8 cellular contexts compared by ENCODE assay signal in genomic region chr19:12938054-12938535, GRCh38. TPM values are rescaled to one million over a fixed set of nuclear protein-coding genes. Genes with fewer than 3 reads are reported as not detected.
A peak's percentile ranks its signal among the peaks of the same experiment; 100 is the strongest.
DNase-seq lines count a peak whose midpoint lies in the region; ATAC-seq and TF ChIP-seq lines count a peak whose summit lies in the region.

No MANE protein-coding gene starts in this region.

- H3K56ac ChIP-seq in H9 (ENCODE audit: insufficient read length, low read depth, low read length), result no peak overlapping the region

- H3K18ac ChIP-seq in H9 (ENCODE audit: insufficient read length, low read depth, low read length), result no peak overlapping the region

- no peak overlapping the region for H3K23ac ChIP-seq in H9 (ENCODE audit: insufficient read length, low read depth, low read length)

- no peak overlapping the region for H4K5ac ChIP-seq in H9 (ENCODE audit: insufficient read length, low read depth, low read length)

- H3K79me2 ChIP-seq in DOHH2 (ENCODE audit: control insufficient read depth, low read length), result peaks cover 46% of the 10 kb centered on the region
- peaks cover 8% of the 10 kb centered on the region; the same call in 1 of the 2 replicates for H3K79me2 ChIP-seq in H9 (ENCODE audit: insufficient read depth, low read length)
- peaks cover 65% of the 10 kb centered on the region for H3K79me2 ChIP-seq in Loucy (ENCODE audit: insufficient read depth, low read length)

- CTCF ChIA-PET in RWPE1 (lab: Yijun Ruan, JAX), result interaction anchor here (0.5 kb wide), 1 partner anchor 17 kb away, joined by 3 read pairs; no protein-coding TSS in a partner anchor

- H2BK12ac ChIP-seq in H9 (ENCODE audit: insufficient read length, low read depth, low read length), result no peak overlapping the region

- H3T11ph ChIP-seq in H9 (ENCODE audit: low read length), result no peak overlapping the region

- no peak overlapping the region for H2AK5ac ChIP-seq in H9 (ENCODE audit: insufficient read length, low read length)

- H2AFZ ChIP-seq in H9 (ENCODE audit: low read length) (no peak overlapping the region), Loucy (ENCODE audit: low read length) (no peak overlapping the region)

- H3K4me1 Mint-ChIP-seq in H9 (peaks cover 19 to 39% of the 10 kb centered on the region in 2 experiments), naive B cell (peaks cover 45 to 68% (median 63%) of the 10 kb centered on the region in 3 donors)
- H3K4me1 Mint-ChIP-seq in stimulated activated effector memory CD8-positive, alpha-beta T cell treated with anti-CD3 and anti-CD28 coated beads, Interleukin-12 subunit alpha, Interleukin-12 subunit beta, amount 100 ng/mL, for 72 hours, result peaks cover 57% of the 10 kb centered on the region

- H3K4ac ChIP-seq in H9 (ENCODE audit: low read depth, low read length), result no peak overlapping the region

- H3K27ac ChIP-seq in DOHH2 (ENCODE audit: low read depth, low read length) (peak overlapping the region; percentile 95), H9 (ENCODE audit: insufficient read length, low read depth, low read length) (no peak overlapping the region), RWPE1 (peak overlapping the region; percentile 87)

- H3K4me3 Mint-ChIP-seq in H9 (peak overlapping the region; percentile 98 to 99), naive B cell (peak overlapping the region; percentile 90 to 99 (median 98))
- peak overlapping the region; percentile 96 for H3K4me3 Mint-ChIP-seq in stimulated activated effector memory CD8-positive, alpha-beta T cell treated with anti-CD3 and anti-CD28 coated beads, Interleukin-12 subunit alpha, Interleukin-12 subunit beta, amount 100 ng/mL, for 72 hours

- H3K79me1 ChIP-seq in H9 (ENCODE audit: insufficient read depth, low read depth, low read length, poor library complexity, severe bottlenecking), result peaks cover 6% of the 10 kb centered on the region

- H3K36me3 Mint-ChIP-seq in H9 (ENCODE audit: insufficient read depth in 1 of 3, low read depth in 3 of 3) (peaks cover 41 to 49% (median 43%) of the 10 kb centered on the region in 3 experiments), naive B cell (peaks cover 5 to 12% of the 10 kb centered on the region in 2 donors)
- peaks cover 59% of the 10 kb centered on the region for H3K36me3 Mint-ChIP-seq in stimulated activated effector memory CD8-positive, alpha-beta T cell treated with anti-CD3 and anti-CD28 coated beads, Interleukin-12 subunit alpha, Interleukin-12 subunit beta, amount 100 ng/mL, for 72 hours

- no peak for TF ChIP-seq CTCF in DOHH2 (IDR thresholded peaks at IDR 0.05; ENCODE audit: low read depth, low read length, poor library complexity, severe bottlenecking)
- TF ChIP-seq CTCF in H9 (conservative IDR thresholded peaks at IDR 0.05), result no peak
- TF ChIP-seq CTCF in Loucy (conservative IDR thresholded peaks at IDR 0.05; ENCODE audit: low read length), result no peak
- no peak for TF ChIP-seq CTCF in RWPE1 (conservative IDR thresholded peaks at IDR 0.05; ENCODE audit: low read depth)
- no peak for TF ChIP-seq CTCF in fibroblast of mammary gland (conservative IDR thresholded peaks at IDR 0.05; ENCODE audit: control insufficient read depth, insufficient read depth, low read depth, low read length)

- peak overlapping the region; percentile 71 to 97 (median 97) for H3K27ac Mint-ChIP-seq in H9
- H3K27ac Mint-ChIP-seq in naive B cell, result peak overlapping the region; percentile 97 to 99 (median 98)
- peak overlapping the region; percentile 98 for H3K27ac Mint-ChIP-seq in stimulated activated effector memory CD8-positive, alpha-beta T cell treated with anti-CD3 and anti-CD28 coated beads, Interleukin-12 subunit alpha, Interleukin-12 subunit beta, amount 100 ng/mL, for 72 hours

- H3K36me3 ChIP-seq in DOHH2 (ENCODE audit: control insufficient read depth, low read length) (peaks cover 49% of the 10 kb centered on the region), Loucy (ENCODE audit: insufficient read depth, low read length) (peaks cover 45% of the 10 kb centered on the region)

- ATAC-seq in naive B cell (ENCODE audit: low read depth in 2 of 2), result peak; percentile 86 to 87
- peak; percentile 93 for ATAC-seq in stimulated activated effector memory CD8-positive, alpha-beta T cell treated with anti-CD3 and anti-CD28 coated beads, Interleukin-12 subunit alpha, Interleukin-12 subunit beta, amount 100 ng/mL, for 72 hours

- POLR2A ChIA-PET in RWPE1 (lab: Yijun Ruan, JAX; ENCODE audit: low non-redundant PET), result interaction anchor here (0.6 to 0.8 kb wide), 4 partner anchors 8 to 19 kb away, joined by 3 to 6 read pairs (median 3); partner anchors contain the start of gene SYCE2

- no peak overlapping the region for H2BK15ac ChIP-seq in H9 (ENCODE audit: low read depth, low read length)

- H4K8ac ChIP-seq in H9 (replicated peaks; ENCODE audit: insufficient read length, low read depth, low read length), result no peak overlapping the region

- peaks cover 59% of the 10 kb centered on the region for H3K4me1 ChIP-seq in DOHH2 (ENCODE audit: control insufficient read depth, low read length)
- H3K4me1 ChIP-seq in H9 (ENCODE audit: insufficient read depth, low read length), result no peaks in the 10 kb centered on the region; the same call in 1 of the 2 replicates
- peaks cover 58% of the 10 kb centered on the region for H3K4me1 ChIP-seq in Loucy (ENCODE audit: insufficient read depth, low read length, poor library complexity, severe bottlenecking)

- H3K4me3 ChIP-seq in DOHH2 (ENCODE audit: low read length) (peak overlapping the region; percentile 86), Loucy (ENCODE audit: low read length, poor library complexity, severe bottlenecking) (peak overlapping the region; percentile 96), fibroblast of mammary gland (ENCODE audit: control insufficient read depth, low read depth, low read length) (peak overlapping the region; percentile 99)

- no peaks in the 10 kb centered on the region for H3K9me3 ChIP-seq in DOHH2 (ENCODE audit: control insufficient read depth, insufficient read depth, low read length)
- no peaks in the 10 kb centered on the region for H3K9me3 ChIP-seq in H9 (ENCODE audit: control insufficient read depth, low read depth, low read length)
- no peaks in the 10 kb centered on the region for H3K9me3 ChIP-seq in Loucy (ENCODE audit: insufficient read depth, low read depth, low read length)

- no peak overlapping the region for H2BK5ac ChIP-seq in H9 (ENCODE audit: insufficient read length, low read length)

- H3K9ac ChIP-seq in H9 (ENCODE audit: extremely low read depth, insufficient read length, low read length), result no peak overlapping the region
- H3K9ac ChIP-seq in Loucy (ENCODE audit: low read depth, low read length, poor library complexity, severe bottlenecking), result peak overlapping the region; percentile 97

- H3K27me3 Mint-ChIP-seq in H9 (ENCODE audit: low read depth) (no peaks in the 10 kb centered on the region; the same call in 1 of the 2 replicates), naive B cell (no peaks in the 10 kb centered on the region)

- H3K9me3 Mint-ChIP-seq in H9, result no peaks in the 10 kb centered on the region; a peak in 1 of 5 replicates
- H3K9me3 Mint-ChIP-seq in naive B cell, result no peaks in the 10 kb centered on the region
- H3K9me3 Mint-ChIP-seq in stimulated activated effector memory CD8-positive, alpha-beta T cell treated with anti-CD3 and anti-CD28 coated beads, Interleukin-12 subunit alpha, Interleukin-12 subunit beta, amount 100 ng/mL, for 72 hours, result no peaks in the 10 kb centered on the region

- H3K4me2 ChIP-seq in DOHH2 (ENCODE audit: low read length) (peak overlapping the region; percentile 88), H9 (ENCODE audit: insufficient read depth, insufficient read length, low read length) (peak overlapping the region; percentile 30), Loucy (ENCODE audit: low read depth, low read length, poor library complexity, severe bottlenecking) (peak overlapping the region; percentile 90)

- no peak overlapping the region for H2BK120ac ChIP-seq in H9 (ENCODE audit: low read depth, low read length, poor library complexity, severe bottlenecking)

- peaks cover 56% of the 10 kb centered on the region for H3F3A ChIP-seq in DOHH2 (ENCODE audit: control insufficient read depth, insufficient read depth)
- H3F3A ChIP-seq in Loucy (ENCODE audit: low read depth), result peaks cover 12% of the 10 kb centered on the region

- H3K9me2 ChIP-seq in DOHH2 (replicated peaks; ENCODE audit: control insufficient read depth, low read length) (no peaks in the 10 kb centered on the region), Loucy (replicated peaks; ENCODE audit: low read depth, low read length) (no peaks in the 10 kb centered on the region)

- H4K20me1 ChIP-seq in DOHH2 (ENCODE audit: control insufficient read depth, insufficient read depth, low read depth, low read length) (peaks cover 22% of the 10 kb centered on the region), H9 (ENCODE audit: control insufficient read depth, insufficient read depth, insufficient read length) (no peaks in the 10 kb centered on the region), Loucy (ENCODE audit: insufficient read depth, low read length, poor library complexity, severe bottlenecking) (peaks cover 48% of the 10 kb centered on the region)

- peak; percentile 98 for DNase-seq in H9
- peak; percentile 100 for DNase-seq in RWPE1 (ENCODE audit: low spot score)
- peak; percentile 98 for DNase-seq in activated T-helper 9 cell treated with anti-CD3 and anti-CD28 coated beads, Interleukin-2, amount 50 U/mL, for 16 hours (ENCODE audit: low read depth)
- DNase-seq in fibroblast of mammary gland (ENCODE audit: low read depth), result peak; percentile 99
- peak; percentile 99 for DNase-seq in naive B cell
- DNase-seq in stimulated activated effector memory CD8-positive, alpha-beta T cell treated with anti-CD3 and anti-CD28 coated beads, Interleukin-12 subunit alpha, Interleukin-12 subunit beta, amount 100 ng/mL, for 72 hours (ENCODE audit: low spot score in 2 of 2), result peak; percentile 98 to 100

- WGBS in H9 (ENCODE audit: extremely low coverage, insufficient read length, low lambda C conversion rate), result no CpG with 5 or more reads among the region's 30 CpGs

- no peak overlapping the region for H4K91ac ChIP-seq in H9 (ENCODE audit: insufficient read length, low read depth, low read length)

- no peak overlapping the region for H2BK20ac ChIP-seq in H9 (ENCODE audit: low read depth, low read length, poor library complexity, severe bottlenecking)

- H3K23me2 ChIP-seq in H9 (ENCODE audit: insufficient read length, low read depth, low read length, poor library complexity, severe bottlenecking), result peaks cover 7% of the 10 kb centered on the region

- H3K14ac ChIP-seq in H9 (ENCODE audit: insufficient read depth, low read length), result no peak overlapping the region

- H3K27me3 ChIP-seq in DOHH2 (ENCODE audit: control insufficient read depth, low read length), result no peaks in the 10 kb centered on the region
- no peaks in the 10 kb centered on the region for H3K27me3 ChIP-seq in H9 (ENCODE audit: insufficient read depth, low read length)
- H3K27me3 ChIP-seq in Loucy (ENCODE audit: insufficient read depth, low read length, poor library complexity, severe bottlenecking), result peaks cover 18% of the 10 kb centered on the region

RNA-seq across cellular contexts. Expression of gene CALR, which starts 0.3 kb away (rescaled TPM):
- total RNA-seq in H9 (2021), result 887 and 938 TPM in 2 replicates
- polyA plus RNA-seq in naive B cell (ENCODE audit: low read depth in 6 of 6), result 100 to 1,000 TPM in 5 of 6 donors, 10 to 100 TPM in 1; 97.4 to 189 (median 155) TPM

RNA-seq across cellular contexts. Expression of gene FARSA, which starts 4.6 kb away (rescaled TPM):
- 108 and 110 TPM in 2 replicates for total RNA-seq in H9 (2021)
- polyA plus RNA-seq in naive B cell (ENCODE audit: low read depth in 6 of 6), result 10 to 100 TPM; 33.8 to 63.0 (median 44.0) TPM

RNA-seq across cellular contexts. Expression of gene RAD23A, which starts 7.6 kb away (rescaled TPM):
- 62.2 and 67.0 TPM in 2 replicates for total RNA-seq in H9 (2021)
- polyA plus RNA-seq in naive B cell (ENCODE audit: low read depth in 6 of 6), result 100 to 1,000 TPM in 3 of 6 donors, 10 to 100 TPM in 3; 82.9 to 119 (median 99.3) TPM

RNA-seq across cellular contexts. Expression of gene GADD45GIP1, which starts 18.9 kb away (rescaled TPM):
- total RNA-seq in H9 (2021), result 44.5 and 45.6 TPM in 2 replicates
- 10 to 100 TPM; 49.4 to 65.9 (median 52.7) TPM for polyA plus RNA-seq in naive B cell (ENCODE audit: low read depth in 6 of 6)

RNA-seq across cellular contexts. Expression of gene SYCE2, which starts 19.0 kb away (rescaled TPM):
- total RNA-seq in H9 (2021), result 1.4 and 1.9 TPM in 2 replicates
- under 1 TPM in 1 of 6 donors, not detected in 5; 0.21 TPM for polyA plus RNA-seq in naive B cell (ENCODE audit: low read depth in 6 of 6)

Comparison
In these comparisons a context has a peak if more than half of its experiments do, and no peak if none do; other contexts are left out.
1. H3K4me2 ChIP-seq: peak in every context shown above with its lines; median percentile 90 in Loucy; 88 in DOHH2; 30 in H9.